In the genomic region with DNA sequence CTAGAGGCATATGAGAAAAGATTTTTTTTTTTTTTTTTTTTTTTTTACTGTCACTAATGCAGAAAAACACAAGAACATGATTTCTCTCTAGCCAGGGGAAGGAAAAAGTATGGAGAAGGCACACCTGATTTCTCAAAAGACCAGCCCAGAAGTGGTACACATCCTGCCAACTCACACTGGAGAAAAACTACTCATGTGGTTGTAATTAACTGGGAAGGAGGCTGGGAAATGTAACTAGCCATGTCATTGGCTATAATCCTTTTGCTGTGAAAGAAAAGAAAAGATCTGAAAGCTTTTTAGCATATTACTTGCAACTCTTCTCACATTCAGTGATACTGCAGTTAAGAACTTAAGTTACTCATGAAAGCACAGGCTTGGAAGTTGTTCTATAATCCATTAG, we compare ENCODE assay signal across 27 cellular contexts.
"Had no signal": no experiment of that assay in that cellular context is flagged by ENCODE, and none has a peak within 500 bp of the region (broad histone marks: within the 10 kb centered on the region; RNA-seq: fewer than 3 reads in every experiment).

No MANE protein-coding gene starts in this region.

- H3K27ac Mint-ChIP-seq: activated CD4-positive, alpha-beta memory T cell treated with anti-CD3 and anti-CD28 coated beads for 36 hours; activated CD4-positive, alpha-beta T cell treated with anti-CD3 and anti-CD28 coated beads, Interleukin-2, amount 10 ng/mL, durations not matched to agents 7 days and 5 days; activated naive CD4-positive, alpha-beta T cell treated with anti-CD3 and anti-CD28 coated beads, Interleukin-2, amount 50 U/mL, for 24 hours; activated naive CD8-positive, alpha-beta T cell treated with anti-CD3 and anti-CD28 coated beads, Interleukin-2, amount 50 U/mL, for 24 hours; activated T-cell treated with anti-CD3 and anti-CD28 coated beads, Interleukin-2, amount 50 U/mL, for 72 hours; T-helper 17 cell; WTC11 had no signal

- H3K36me3 Mint-ChIP-seq: activated CD4-positive, alpha-beta memory T cell treated with anti-CD3 and anti-CD28 coated beads for 36 hours; WTC11 had no signal

- H3K4me3 Mint-ChIP-seq: activated CD4-positive, alpha-beta memory T cell treated with anti-CD3 and anti-CD28 coated beads for 36 hours; activated CD4-positive, alpha-beta T cell treated with anti-CD3 and anti-CD28 coated beads, Interleukin-2, amount 10 ng/mL, durations not matched to agents 7 days and 5 days; activated naive CD4-positive, alpha-beta T cell treated with anti-CD3 and anti-CD28 coated beads, Interleukin-2, amount 50 U/mL, for 24 hours; activated naive CD8-positive, alpha-beta T cell treated with anti-CD3 and anti-CD28 coated beads, Interleukin-2, amount 50 U/mL, for 24 hours; activated T-cell treated with anti-CD3 and anti-CD28 coated beads, Interleukin-2, amount 50 U/mL, for 72 hours; T-helper 17 cell; WTC11 had no signal

- H3K36me3 ChIP-seq: ascending aorta had no signal

- H3K27ac ChIP-seq: ascending aorta, body of pancreas had no signal

- H3K9me3 Mint-ChIP-seq: activated CD4-positive, alpha-beta T cell treated with anti-CD3 and anti-CD28 coated beads, Interleukin-2, amount 10 ng/mL, durations not matched to agents 7 days and 5 days; activated naive CD4-positive, alpha-beta T cell treated with anti-CD3 and anti-CD28 coated beads, Interleukin-2, amount 50 U/mL, for 24 hours had no signal

- H3K4me3 ChIP-seq: ascending aorta, body of pancreas had no signal

- H3K27me3 ChIP-seq: ascending aorta, body of pancreas had no signal

- H3K4me1 ChIP-seq: ascending aorta, body of pancreas had no signal

- H3K27me3 Mint-ChIP-seq: activated CD4-positive, alpha-beta memory T cell treated with anti-CD3 and anti-CD28 coated beads for 36 hours; activated CD4-positive, alpha-beta T cell treated with anti-CD3 and anti-CD28 coated beads, Interleukin-2, amount 10 ng/mL, durations not matched to agents 7 days and 5 days; activated naive CD4-positive, alpha-beta T cell treated with anti-CD3 and anti-CD28 coated beads, Interleukin-2, amount 50 U/mL, for 24 hours; activated naive CD8-positive, alpha-beta T cell treated with anti-CD3 and anti-CD28 coated beads, Interleukin-2, amount 50 U/mL, for 24 hours; T-helper 17 cell had no signal

- H3K9me3 ChIP-seq: body of pancreas had no signal

- DNase-seq: activated CD4-positive, alpha-beta memory T cell treated with anti-CD3 and anti-CD28 coated beads for 36 hours; activated CD4-positive, alpha-beta T cell treated with anti-CD3 and anti-CD28 coated beads, Interleukin-2, amount 10 ng/mL, durations not matched to agents 7 days and 5 days; activated CD4-positive, CD25-positive, alpha-beta regulatory T cell treated with anti-CD3 and anti-CD28 coated beads, Interleukin-2, amount 50 U/mL, for 72 hours; activated CD8-positive, alpha-beta memory T cell treated with anti-CD3 and anti-CD28 coated beads for 24 hours; activated naive CD8-positive, alpha-beta T cell treated with anti-CD3 and anti-CD28 coated beads, Interleukin-2, amount 50 U/mL, for 24 hours; activated T-cell treated with anti-CD3 and anti-CD28 coated beads for 4 hours; activated T-cell treated with anti-CD3 and anti-CD28 coated beads, Interleukin-2, amount 50 U/mL, for 72 hours; amniotic stem cell; body of pancreas; central memory CD4-positive, alpha-beta T cell; Karpas-422; NCI-H1092; NCI-H1417 treated with DMSO at 0.1 percent for 48 hours; NCI-H1694; NCI-H2029; NCI-H2107; NCI-H2171 treated with DMSO at 0.1 percent for 48 hours; NCI-H345; NCI-H510A; NCI-H526 treated with DMSO at 0.1 percent for 48 hours; NCI-H82; SIG-M5; T-helper 17 cell; T-helper 9 cell had no signal

- ATAC-seq: activated naive CD8-positive, alpha-beta T cell treated with anti-CD3 and anti-CD28 coated beads, Interleukin-2, amount 50 U/mL, for 24 hours; activated T-cell treated with anti-CD3 and anti-CD28 coated beads, Interleukin-2, amount 50 U/mL, for 72 hours; body of pancreas; T-helper 17 cell; WTC11 had no signal

- H3K4me1 Mint-ChIP-seq: activated CD4-positive, alpha-beta T cell treated with anti-CD3 and anti-CD28 coated beads, Interleukin-2, amount 10 ng/mL, durations not matched to agents 7 days and 5 days; activated naive CD4-positive, alpha-beta T cell treated with anti-CD3 and anti-CD28 coated beads, Interleukin-2, amount 50 U/mL, for 24 hours; activated naive CD8-positive, alpha-beta T cell treated with anti-CD3 and anti-CD28 coated beads, Interleukin-2, amount 50 U/mL, for 24 hours; T-helper 17 cell had no signal
